Comparison of ENCODE assay signal across 1 cellular context in the genomic region with DNA sequence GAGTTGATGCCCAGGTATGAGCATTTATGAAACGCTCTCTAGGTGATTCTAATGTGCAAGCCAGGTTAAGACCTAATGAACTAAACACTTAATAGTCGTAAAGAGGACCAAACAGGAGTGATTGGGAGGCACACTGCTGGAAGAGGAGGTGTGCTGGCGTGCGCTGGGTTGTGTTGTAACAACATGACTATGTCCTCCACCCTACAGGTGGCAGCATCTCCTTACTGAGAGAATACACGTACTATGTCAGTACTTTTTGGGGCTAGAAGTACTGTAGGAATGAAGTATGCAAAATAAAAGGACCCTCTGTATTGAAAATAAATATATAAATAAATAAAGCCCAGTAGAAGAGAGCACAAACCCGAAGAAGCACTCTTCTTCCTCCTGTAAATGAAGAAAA.
TF ChIP-seq lines count a peak whose summit lies in the region.

No MANE protein-coding gene starts in this region.

TF ChIP-seq in SK-N-SH, 30 proteins besides CTCF, POLR2A, EP300 and RAD21 (continued from another document):
- TF ChIP-seq, protein P1, sequence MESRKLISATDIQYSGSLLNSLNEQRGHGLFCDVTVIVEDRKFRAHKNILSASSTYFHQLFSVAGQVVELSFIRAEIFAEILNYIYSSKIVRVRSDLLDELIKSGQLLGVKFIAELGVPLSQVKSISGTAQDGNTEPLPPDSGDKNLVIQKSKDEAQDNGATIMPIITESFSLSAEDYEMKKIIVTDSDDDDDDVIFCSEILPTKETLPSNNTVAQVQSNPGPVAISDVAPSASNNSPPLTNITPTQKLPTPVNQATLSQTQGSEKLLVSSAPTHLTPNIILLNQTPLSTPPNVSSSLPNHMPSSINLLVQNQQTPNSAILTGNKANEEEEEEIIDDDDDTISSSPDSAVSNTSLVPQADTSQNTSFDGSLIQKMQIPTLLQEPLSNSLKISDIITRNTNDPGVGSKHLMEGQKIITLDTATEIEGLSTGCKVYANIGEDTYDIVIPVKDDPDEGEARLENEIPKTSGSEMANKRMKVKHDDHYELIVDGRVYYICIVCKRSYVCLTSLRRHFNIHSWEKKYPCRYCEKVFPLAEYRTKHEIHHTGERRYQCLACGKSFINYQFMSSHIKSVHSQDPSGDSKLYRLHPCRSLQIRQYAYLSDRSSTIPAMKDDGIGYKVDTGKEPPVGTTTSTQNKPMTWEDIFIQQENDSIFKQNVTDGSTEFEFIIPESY (IDR thresholded peaks at IDR 0.05; ENCODE audit: borderline replicate concordance, low read depth): no peak
TF ChIP-seq in SK-N-SH: peak in this region for 0.
